15 cellular contexts compared by ENCODE assay signal in genomic region chr2:48204750-48205136, GRCh38.
DNase-seq lines count a peak whose midpoint lies in the region; ATAC-seq, FAIRE-seq and TF ChIP-seq lines count a peak whose summit lies in the region.
"Had no signal": no experiment of that assay in that cellular context is flagged by ENCODE, and none has a peak within 500 bp of the region (broad histone marks: within the 10 kb centered on the region; RNA-seq: fewer than 3 reads in every experiment).

No MANE protein-coding gene starts in this region.

- H3K4me3 Mint-ChIP-seq in stimulated activated memory B cell treated with anti-CD40 and anti-IgM and Interleukin-4, amounts not matched to agents 10 μg/mL and 1 μg/mL and 100 μg/mL, for 72 hours = no peak overlapping the region
- H3K4me3 Mint-ChIP-seq in glutamatergic neuron (ENCODE audit: unreplicated experiment) = no peak overlapping the region
- H3K4me3 Mint-ChIP-seq: CD4-positive, alpha-beta T cell had no signal

- peak in 1 of 61 donors; percentile 67 for DNase-seq in caudate nucleus (lab: John Stamatoyannopoulos, UW)
- DNase-seq in glutamatergic neuron = no peak
- DNase-seq in NCI-H2171 (lab: John Stamatoyannopoulos, UW) = no peak
- DNase-seq in HTR-8/SVneo (ENCODE audit: insufficient read length, low spot score) = no peak
- DNase-seq: Calu3; CD4-positive, alpha-beta T cell; DMS79 had no signal

- H3K9me3 Mint-ChIP-seq in stimulated activated memory B cell treated with anti-CD40 and anti-IgM and Interleukin-4, amounts not matched to agents 10 μg/mL and 1 μg/mL and 100 μg/mL, for 72 hours = no peaks in the 10 kb centered on the region
- H3K9me3 Mint-ChIP-seq in glutamatergic neuron (ENCODE audit: unreplicated experiment) = no peaks in the 10 kb centered on the region
- H3K9me3 Mint-ChIP-seq: CD4-positive, alpha-beta T cell had no signal

- no peaks in the 10 kb centered on the region for H3K27me3 ChIP-seq in layer of hippocampus (ENCODE audit: control insufficient read depth, insufficient read depth, low read length)

- no peaks in the 10 kb centered on the region for H3K27me3 Mint-ChIP-seq in stimulated activated memory B cell treated with anti-CD40 and anti-IgM and Interleukin-4, amounts not matched to agents 10 μg/mL and 1 μg/mL and 100 μg/mL, for 72 hours
- no peaks in the 10 kb centered on the region for H3K27me3 Mint-ChIP-seq in glutamatergic neuron (ENCODE audit: unreplicated experiment)
- H3K27me3 Mint-ChIP-seq: B cell; CD4-positive, alpha-beta T cell had no signal

- H3K4me1 Mint-ChIP-seq in stimulated activated memory B cell treated with anti-CD40 and anti-IgM and Interleukin-4, amounts not matched to agents 10 μg/mL and 1 μg/mL and 100 μg/mL, for 72 hours = peaks cover 45% of the 10 kb centered on the region
- H3K4me1 Mint-ChIP-seq in glutamatergic neuron (ENCODE audit: low read depth, unreplicated experiment) = peaks cover 24% of the 10 kb centered on the region

- FAIRE-seq in HTR-8/SVneo (lab: Jason Lieb, UNC) = no peak
- FAIRE-seq: H54 had no signal

- ATAC-seq in stimulated activated memory B cell treated with anti-CD40 and anti-IgM and Interleukin-4, amounts not matched to agents 10 μg/mL and 1 μg/mL and 100 μg/mL, for 72 hours = no peak
- ATAC-seq in HG03521 (IDR thresholded peaks at IDR 0.05; ENCODE audit: unreplicated experiment) = no peak
- ATAC-seq: HCT116 had no signal

- no peak for TF ChIP-seq CTCF in glutamatergic neuron (IDR thresholded peaks at IDR 0.05; ENCODE audit: partially characterized antibody, unreplicated experiment)

- H3K36me3 Mint-ChIP-seq in stimulated activated memory B cell treated with anti-CD40 and anti-IgM and Interleukin-4, amounts not matched to agents 10 μg/mL and 1 μg/mL and 100 μg/mL, for 72 hours = no peaks in the 10 kb centered on the region
- H3K36me3 Mint-ChIP-seq in glutamatergic neuron (ENCODE audit: unreplicated experiment) = no peaks in the 10 kb centered on the region

- H3K27ac ChIP-seq in caudate nucleus (ENCODE audit: low read depth, low read length) = peak overlapping the region; percentile 85
- peak overlapping the region; percentile 59 for H3K27ac ChIP-seq in layer of hippocampus (ENCODE audit: low read depth, low read length)
- H3K27ac ChIP-seq: GM23248, HL-60 had no signal

- peak overlapping the region; percentile 67 for H3K27ac Mint-ChIP-seq in stimulated activated memory B cell treated with anti-CD40 and anti-IgM and Interleukin-4, amounts not matched to agents 10 μg/mL and 1 μg/mL and 100 μg/mL, for 72 hours
- H3K27ac Mint-ChIP-seq in glutamatergic neuron (ENCODE audit: unreplicated experiment) = no peak overlapping the region
- H3K27ac Mint-ChIP-seq: CD4-positive, alpha-beta T cell had no signal
